Comparison of ENCODE assay signal across 1 cellular context in genomic region chr1:207890136-207890738, GRCh38.
TF ChIP-seq lines count a peak whose summit lies in the region.

No MANE protein-coding gene starts in this region.

TF ChIP-seq in HepG2, 621 proteins besides CTCF, POLR2A, EP300 and RAD21 (continued from another document):
- TF ChIP-seq MLX (CRISPR knock-in tag; IDR thresholded peaks at IDR 0.05) (no peak), GABPB1 (CRISPR knock-in tag; IDR thresholded peaks at IDR 0.05) (no peak), ZNF781 (CRISPR knock-in tag; IDR thresholded peaks at IDR 0.05; ENCODE audit: borderline replicate concordance, not compliant biosample characterization) (no peak), ZBED4 (CRISPR knock-in tag; IDR thresholded peaks at IDR 0.05; ENCODE audit: borderline replicate concordance) (no peak), ZBTB8A (CRISPR knock-in tag; IDR thresholded peaks at IDR 0.05; ENCODE audit: borderline replicate concordance, low read depth) (no peak), IRX3 (CRISPR knock-in tag; IDR thresholded peaks at IDR 0.05; ENCODE audit: borderline replicate concordance, low read depth) (no peak), PCBP2 (optimal IDR thresholded peaks at IDR 0.05; ENCODE audit: low read depth, low read length, poor library complexity, severe bottlenecking) (no peak), CAMTA2 (CRISPR knock-in tag; IDR thresholded peaks at IDR 0.05; ENCODE audit: borderline replicate concordance) (no peak), TFDP1 (CRISPR knock-in tag; IDR thresholded peaks at IDR 0.05; ENCODE audit: borderline replicate concordance) (no peak), ZNF704 (CRISPR knock-in tag; IDR thresholded peaks at IDR 0.05; ENCODE audit: borderline replicate concordance) (no peak), HNF1A (IDR thresholded peaks at IDR 0.05; ENCODE audit: low read depth) (no peak), HNF1A (CRISPR knock-in tag; IDR thresholded peaks at IDR 0.05; ENCODE audit: borderline replicate concordance) (no peak)
TF ChIP-seq in HepG2: peak in this region for 0.
